Comparison of ENCODE assay signal across 12 cellular contexts in genomic region chr17:50822550-50822949, GRCh38. TPM values are rescaled to one million over a fixed set of nuclear protein-coding genes. Genes with fewer than 3 reads are reported as not detected.
"Had no signal": no experiment of that assay in that cellular context is flagged by ENCODE, and none has a peak within 500 bp of the region (broad histone marks: within the 10 kb centered on the region; RNA-seq: fewer than 3 reads in every experiment).

No MANE protein-coding gene starts in this region.

- FAIRE-seq: H1, H54 had no signal

- H3K4me3 ChIP-seq: GM23248, GM23338, HAP-1 had no signal

- H3K27ac ChIP-seq: GM23248 had no signal

- H3K4me2 ChIP-seq: GM23338 had no signal

- H2AFZ ChIP-seq: GM23248, GM23338 had no signal

- H3K4me1 ChIP-seq: HAP-1 had no signal

- H3K9ac ChIP-seq: GM23248 had no signal

- H3K9me3 ChIP-seq: HAP-1 had no signal

- ATAC-seq: GM23338, HCT116 had no signal

- H3K36me3 ChIP-seq: HAP-1 had no signal

- DNase-seq: GM23248, GOT3, H7, H9, HCEC 1CT, HFFc6 had no signal

RNA-seq across cellular contexts. Expression of gene WFIKKN2, which starts 12.8 kb away (rescaled TPM):
- total RNA-seq: GM23248, GM23338, H4, H7 had no signal
- polyA plus RNA-seq: GM23248, GM23338 had no signal

RNA-seq across cellular contexts. Expression of gene ANKRD40CL, which starts 55.2 kb away (rescaled TPM):
- total RNA-seq: GM23248, GM23338, H1, H4, H7, H9, HFFc6 had no signal
- polyA plus RNA-seq: GM23248, GM23338, H1 had no signal
